ENCODE assay signal across 27 cellular contexts in genomic region chr12:60842166-60842565, GRCh38.
"Had no signal": no experiment of that assay in that cellular context is flagged by ENCODE, and none has a peak within 500 bp of the region (broad histone marks: within the 10 kb centered on the region; RNA-seq: fewer than 3 reads in every experiment).

No MANE protein-coding gene starts in this region.

- DNase-seq: kidney; left colon; left lung; lower lobe of right lung; mesenchymal stem cell; naive thymus-derived CD8-positive, alpha-beta T cell; nucleus accumbens; pancreas; posterior cingulate gyrus; retina; right cardiac atrium; stimulated activated CD4-positive, alpha-beta T cell treated with anti-CD3 and anti-CD28 coated beads, Interleukin-12 subunit alpha, Interleukin-12 subunit beta, amount 100 ng/mL, for 4 hours; stimulated activated CD4-positive, alpha-beta T cell treated with anti-CD3 and anti-CD28 coated beads, Interleukin-15, amount 100 ng/mL, for 24 hours; stimulated activated CD4-positive, alpha-beta T cell treated with anti-CD3 and anti-CD28 coated beads, Interleukin-2, amount 100 ng/mL, for 24 hours; stimulated activated CD4-positive, alpha-beta T cell treated with anti-CD3 and anti-CD28 coated beads, Interleukin-4, amount 100 ng/mL, for 1 hour; stimulated activated naive B cell treated with anti-CD40 and anti-IgM and Interleukin-4, amounts not matched to agents 10 μg/mL and 1 μg/mL and 100 μg/mL, for 72 hours; stimulated activated naive CD8-positive, alpha-beta T cell treated with anti-CD3 and anti-CD28 coated beads, Interleukin-15, Interleukin-2, amounts not matched to agents 100 U/mL and 50 U/mL, for 24 hours; stomach; tibial artery; trophoblast cell; upper lobe of right lung had no signal

- ATAC-seq: left colon; left lung; lower lobe of right lung; naive thymus-derived CD8-positive, alpha-beta T cell; pancreas; right cardiac atrium; sciatic nerve; stimulated activated naive B cell treated with anti-CD40 and anti-IgM and Interleukin-4, amounts not matched to agents 10 μg/mL and 1 μg/mL and 100 μg/mL, for 72 hours; stimulated activated naive CD8-positive, alpha-beta T cell treated with anti-CD3 and anti-CD28 coated beads, Interleukin-15, Interleukin-2, amounts not matched to agents 100 U/mL and 50 U/mL, for 24 hours; upper lobe of right lung had no signal

- H3K4me3 ChIP-seq: left lung, lower lobe of right lung, pancreas, prostate gland, skin epidermis, stomach, suprapubic skin, thoracic aorta, tibial artery, upper lobe of right lung had no signal

- H3K4me1 ChIP-seq: left lung, lower lobe of right lung, pancreas, prostate gland, stomach, suprapubic skin, tibial artery, upper lobe of right lung had no signal

- FAIRE-seq: urothelium cell line had no signal

- H3K27me3 ChIP-seq: left lung, pancreas, stomach, suprapubic skin, tibial artery, upper lobe of right lung had no signal

- H3K9me3 ChIP-seq: left lung, lower lobe of right lung, pancreas, prostate gland, stomach, suprapubic skin, thoracic aorta, tibial artery, upper lobe of right lung had no signal

- H3K36me3 ChIP-seq: left lung, lower lobe of right lung, pancreas, prostate gland, stomach, suprapubic skin, thoracic aorta, tibial artery, upper lobe of right lung had no signal

- H3K27ac ChIP-seq: left lung, lower lobe of right lung, pancreas, prostate gland, skin epidermis, stomach, suprapubic skin, thoracic aorta, tibial artery, upper lobe of right lung had no signal
